Comparison of ENCODE assay signal across 1 cellular context in genomic region chr16:90044111-90044551, GRCh38.
A peak's percentile ranks its signal among the peaks of the same experiment; 100 is the strongest.
TF ChIP-seq lines count a peak whose summit lies in the region.

No MANE protein-coding gene starts in this region.

TF ChIP-seq in HepG2, 621 proteins besides CTCF, POLR2A, EP300 and RAD21 (continued from another document and continues in another):
- TF ChIP-seq ATF4 (CRISPR knock-in tag; IDR thresholded peaks at IDR 0.05) (no peak), RERE (CRISPR knock-in tag; IDR thresholded peaks at IDR 0.05; ENCODE audit: low read depth) (no peak), ZNF569 (CRISPR knock-in tag; IDR thresholded peaks at IDR 0.05; ENCODE audit: borderline replicate concordance) (no peak), RARA (CRISPR knock-in tag; IDR thresholded peaks at IDR 0.05) (0 out of 2 replicates have a peak, but pooled peaks have one; percentile 11), ZNF83 (CRISPR knock-in tag; IDR thresholded peaks at IDR 0.05; ENCODE audit: borderline replicate concordance) (no peak), FOXA3 (CRISPR knock-in tag; IDR thresholded peaks at IDR 0.05) (peak; percentile 54), MEIS2 (CRISPR knock-in tag; IDR thresholded peaks at IDR 0.05) (no peak), ZNF768 (CRISPR knock-in tag; IDR thresholded peaks at IDR 0.05) (no peak), ZNF674 (CRISPR knock-in tag; IDR thresholded peaks at IDR 0.05; ENCODE audit: low read depth) (no peak), MAFK (conservative IDR thresholded peaks at IDR 0.05 in 1 of 2, IDR thresholded peaks at IDR 0.05 in 1 of 2; ENCODE audit: low read length in 2 of 2) (no peak), ZBTB26 (CRISPR knock-in tag; IDR thresholded peaks at IDR 0.05; ENCODE audit: borderline replicate concordance) (no peak), HOMEZ (CRISPR knock-in tag; IDR thresholded peaks at IDR 0.05; ENCODE audit: low read depth) (no peak), MIXL1 (CRISPR knock-in tag; IDR thresholded peaks at IDR 0.05) (no peak), RBM22 (optimal IDR thresholded peaks at IDR 0.05; ENCODE audit: low read length) (peak; percentile 12), AGO2 (optimal IDR thresholded peaks at IDR 0.05; ENCODE audit: low read depth, low read length) (peak; percentile 70), HMGA1 (CRISPR knock-in tag; conservative IDR thresholded peaks at IDR 0.05) (no peak), NR2F1 (CRISPR knock-in tag; IDR thresholded peaks at IDR 0.05) (no peak), ZHX2 (IDR thresholded peaks at IDR 0.05; ENCODE audit: low read depth) (no peak), ZHX2 (CRISPR knock-in tag; IDR thresholded peaks at IDR 0.05; ENCODE audit: borderline replicate concordance) (no peak), ZNF646 (CRISPR knock-in tag; IDR thresholded peaks at IDR 0.05) (no peak), MED13 (CRISPR knock-in tag; IDR thresholded peaks at IDR 0.05) (no peak), FOXC1 (CRISPR knock-in tag; IDR thresholded peaks at IDR 0.05; ENCODE audit: borderline replicate concordance) (no peak), ZNF546 (CRISPR knock-in tag; conservative IDR thresholded peaks at IDR 0.05) (no peak), FOSL1 (CRISPR knock-in tag; IDR thresholded peaks at IDR 0.05; ENCODE audit: borderline replicate concordance) (no peak), SAP130 (CRISPR knock-in tag; IDR thresholded peaks at IDR 0.05; ENCODE audit: low read depth) (peak; percentile 38), PPARG (CRISPR knock-in tag; conservative IDR thresholded peaks at IDR 0.05) (no peak), PCBP2 (optimal IDR thresholded peaks at IDR 0.05; ENCODE audit: low read depth, low read length, poor library complexity, severe bottlenecking) (no peak), ZNF138 (CRISPR knock-in tag; IDR thresholded peaks at IDR 0.05; ENCODE audit: low read depth) (no peak), HOXA5 (CRISPR knock-in tag; IDR thresholded peaks at IDR 0.05) (no peak), TRIM22 (IDR thresholded peaks at IDR 0.05) (no peak), ZNF33A (CRISPR knock-in tag; IDR thresholded peaks at IDR 0.05; ENCODE audit: borderline replicate concordance) (no peak), NAIF1 (CRISPR knock-in tag; IDR thresholded peaks at IDR 0.05; ENCODE audit: borderline replicate concordance) (no peak), ISX (CRISPR knock-in tag; conservative IDR thresholded peaks at IDR 0.05) (no peak), ZNF7 (CRISPR knock-in tag; IDR thresholded peaks at IDR 0.05) (no peak), FOSL2 (CRISPR knock-in tag; IDR thresholded peaks at IDR 0.05) (peak; percentile 94)
